8 cellular contexts compared by ENCODE assay signal in the genomic region with DNA sequence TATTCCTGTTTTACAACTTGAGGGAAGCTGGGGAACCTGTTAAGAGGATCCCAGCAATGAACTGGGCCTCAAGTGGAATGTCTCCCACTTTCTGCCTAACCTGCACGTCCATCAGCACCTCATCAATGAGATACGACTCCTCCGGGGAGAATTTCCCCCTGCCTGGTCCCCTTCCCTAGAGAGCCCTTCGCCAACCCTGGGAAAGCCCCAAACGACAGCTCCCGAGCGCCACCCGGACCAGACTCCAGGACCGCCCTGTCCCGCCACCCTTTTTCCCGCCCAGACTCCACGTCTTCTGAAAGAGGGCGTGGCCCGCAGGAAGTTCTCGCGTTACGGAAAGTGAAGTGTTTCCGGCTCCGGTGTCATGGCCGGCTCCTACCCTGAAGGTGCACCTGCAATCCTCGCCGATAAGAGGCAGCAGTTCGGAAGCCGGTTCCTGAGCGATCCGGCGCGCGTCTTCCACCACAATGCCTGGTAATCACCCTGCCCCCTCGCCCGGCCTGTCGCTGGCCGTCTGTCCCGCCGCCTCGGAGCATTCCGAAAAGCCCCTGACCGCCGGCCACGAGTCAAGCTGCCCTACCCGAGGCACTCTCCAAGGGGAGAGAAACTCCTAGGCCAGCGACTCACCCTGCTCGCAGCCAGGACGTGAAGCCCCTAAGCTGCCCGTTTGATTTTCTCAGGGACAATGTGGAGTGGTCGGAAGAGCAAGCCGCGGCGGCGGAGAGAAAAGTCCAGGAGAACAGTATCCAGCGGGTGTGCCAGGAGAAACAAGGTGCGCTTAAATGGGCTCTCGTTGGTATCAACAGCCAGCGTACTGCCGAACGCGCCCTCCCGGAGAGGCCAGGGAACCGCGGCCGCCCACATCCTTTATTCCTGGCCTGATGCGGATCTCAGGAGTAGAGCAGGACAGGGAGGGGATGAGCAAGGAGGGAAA. TPM values are rescaled to one million over a fixed set of nuclear protein-coding genes. Genes with fewer than 3 reads are reported as not detected.
DNase-seq lines count a peak whose midpoint lies in the region; ATAC-seq and TF ChIP-seq lines count a peak whose summit lies in the region.
"Not testable (repeated sequence)": the region's sequence is repeated elsewhere in the genome, so short reads cannot be mapped to it uniquely, and the experiment has no call there.

A gene with protein sequence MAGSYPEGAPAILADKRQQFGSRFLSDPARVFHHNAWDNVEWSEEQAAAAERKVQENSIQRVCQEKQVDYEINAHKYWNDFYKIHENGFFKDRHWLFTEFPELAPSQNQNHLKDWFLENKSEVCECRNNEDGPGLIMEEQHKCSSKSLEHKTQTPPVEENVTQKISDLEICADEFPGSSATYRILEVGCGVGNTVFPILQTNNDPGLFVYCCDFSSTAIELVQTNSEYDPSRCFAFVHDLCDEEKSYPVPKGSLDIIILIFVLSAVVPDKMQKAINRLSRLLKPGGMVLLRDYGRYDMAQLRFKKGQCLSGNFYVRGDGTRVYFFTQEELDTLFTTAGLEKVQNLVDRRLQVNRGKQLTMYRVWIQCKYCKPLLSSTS (plus strand): TSS at position 347 of the 934 bp plus-strand sequence. CDS start 18 bp downstream, at position 365.

- H3K4me1 Mint-ChIP-seq in activated naive CD8-positive, alpha-beta T cell (ENCODE audit: low read depth) = peaks cover 36% of the 10 kb centered on the region

- intact Hi-C loops in head of caudate nucleus (cut with DNase I) = not testable (repeated sequence)
- intact Hi-C loops in ovary (cut with DNase I) = loop anchor here in 2 of 4 donors (5.0 to 10.0 kb wide), 2 partner anchors 406 to 408 kb away; no protein-coding TSS in a partner anchor
- intact Hi-C loops in tibial artery (cut with DNase I; ENCODE audit: low total_unique reads) = loop anchor here (10.0 kb wide), 1 partner anchor 258 kb away; a partner anchor contains a TSS

- peak within 1 kb of the TSS; percentile 63 for H3K4me3 ChIP-seq in GM12864 (ENCODE audit: low read depth, low read length)
- peak within 1 kb of the TSS; percentile 78 for H3K4me3 ChIP-seq in ovary
- H3K4me3 ChIP-seq in tibial artery = peak within 1 kb of the TSS; percentile 83 to 89

- H3K4me1 ChIP-seq in ovary (ENCODE audit: insufficient read depth) = not testable (repeated sequence)
- H3K4me1 ChIP-seq in tibial artery = peaks cover 0 to 20% (median 10%) of the 10 kb centered on the region in 4 donors

- ATAC-seq in HG02623 (IDR thresholded peaks at IDR 0.05; ENCODE audit: unreplicated experiment) = peak; percentile 96

- peak within 1 kb of the TSS; percentile 99 for H3K27ac Mint-ChIP-seq in activated naive CD8-positive, alpha-beta T cell

- DNase-seq in GM12864 (ENCODE audit: low read depth) = peak; percentile 79
- peak; percentile 95 for DNase-seq in NCI-H1092 treated with DMSO at 0.1 percent for 48 hours (lab: John Stamatoyannopoulos, UW)
- DNase-seq in SKM-1 (lab: John Stamatoyannopoulos, UW; ENCODE audit: unreplicated experiment) = peak; percentile 80
- DNase-seq in head of caudate nucleus = peak; percentile 87 to 97 (median 93)
- peak; percentile 80 to 89 (median 86) for DNase-seq in ovary
- DNase-seq in tibial artery = peak; percentile 92 to 94

- H3K27ac ChIP-seq in ovary = peak within 1 kb of the TSS in 1 of 2 donors; percentile 58
- H3K27ac ChIP-seq in tibial artery = peak within 1 kb of the TSS; percentile 81 to 84

- H3K36me3 ChIP-seq in ovary = not testable (repeated sequence)
- H3K36me3 ChIP-seq in tibial artery = peaks cover 7 to 22% (median 11%) of the 10 kb centered on the region in 3 donors

- not testable (repeated sequence) for TF ChIP-seq EP300 in ovary (IDR thresholded peaks at IDR 0.05)

- peak; percentile 43 for TF ChIP-seq POLR2A in ovary (IDR thresholded peaks at IDR 0.05)

- not testable (repeated sequence) for H3K27me3 ChIP-seq in ovary, tibial artery

- H3K9me3 ChIP-seq in ovary, tibial artery: not testable (repeated sequence)

- 0 to 1% (median 0%) methylated on average over 60 to 62 of the region's 62 CpGs for WGBS in ovary, 3 donors

- not testable (repeated sequence) for H3K9me3 Mint-ChIP-seq in activated naive CD8-positive, alpha-beta T cell (ENCODE audit: low read depth)

- H3K4me3 Mint-ChIP-seq in activated naive CD8-positive, alpha-beta T cell = peak within 1 kb of the TSS; percentile 98

- peak; percentile 52 for TF ChIP-seq CTCF in GM12864 (IDR thresholded peaks at IDR 0.05; ENCODE audit: low read depth, low read length, missing control alignments)
- TF ChIP-seq CTCF in ovary (IDR thresholded peaks at IDR 0.05) = peak in 1 of 3 donors; percentile 23
- TF ChIP-seq CTCF in tibial artery (IDR thresholded peaks at IDR 0.05) = peak; percentile 37 to 41

- not testable (repeated sequence) for H3K27me3 Mint-ChIP-seq in activated naive CD8-positive, alpha-beta T cell

- H3K36me3 Mint-ChIP-seq in activated naive CD8-positive, alpha-beta T cell = not testable (repeated sequence)

RNA-seq across cellular contexts. Expression of the gene that starts here (rescaled TPM):
- 10 to 100 TPM; 11.3 to 31.3 (median 20.3) TPM for total RNA-seq in ovary
- 10 to 100 TPM in 1 of 2 donors, 1 to 10 TPM in 1; 9.5 to 23.4 TPM for polyA plus RNA-seq in ovary
